Comparison of ENCODE assay signal across 2 cellular contexts in the genomic region with DNA sequence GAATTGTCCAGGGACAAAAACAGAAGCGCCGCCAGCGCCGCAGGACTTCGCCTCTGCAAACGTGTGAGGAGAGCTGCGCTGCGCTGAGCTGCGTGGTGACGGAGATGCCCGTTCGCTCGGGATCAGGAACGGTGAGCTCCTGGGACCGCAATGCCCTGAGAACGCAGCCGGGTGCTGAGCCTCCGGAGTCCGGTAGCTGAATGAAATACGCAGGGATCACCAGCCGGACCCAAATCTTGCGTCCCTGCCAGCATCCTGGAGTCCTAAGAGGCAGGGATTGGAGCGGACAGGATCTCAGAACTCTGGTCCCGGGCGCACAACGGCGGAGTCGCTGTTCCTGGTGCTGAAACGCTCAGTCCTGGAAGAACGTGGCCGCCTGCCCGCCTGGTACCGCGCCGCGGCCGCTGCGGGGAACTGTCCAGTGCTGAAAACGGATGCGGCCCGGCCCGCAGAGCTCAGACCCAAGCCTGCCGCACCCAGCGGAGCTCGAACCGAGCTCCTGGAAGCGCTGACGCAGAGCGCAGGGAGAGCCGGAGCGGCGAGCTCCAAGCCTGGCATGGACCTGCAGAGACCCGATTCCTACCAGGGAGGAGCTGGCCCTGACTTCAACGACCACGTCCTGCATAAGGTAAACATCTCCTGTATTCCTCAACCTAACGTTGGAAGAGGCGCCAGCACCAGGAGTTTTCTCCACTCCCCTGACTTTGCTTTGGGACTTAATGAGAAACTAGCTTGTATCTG.
TF ChIP-seq lines count a peak whose summit lies in the region.

No MANE protein-coding gene starts in this region.

TF ChIP-seq in HEK293, 187 proteins besides CTCF, POLR2A, EP300 and RAD21 (continued from another document and continues in another):
- TF ChIP-seq, protein P1, sequence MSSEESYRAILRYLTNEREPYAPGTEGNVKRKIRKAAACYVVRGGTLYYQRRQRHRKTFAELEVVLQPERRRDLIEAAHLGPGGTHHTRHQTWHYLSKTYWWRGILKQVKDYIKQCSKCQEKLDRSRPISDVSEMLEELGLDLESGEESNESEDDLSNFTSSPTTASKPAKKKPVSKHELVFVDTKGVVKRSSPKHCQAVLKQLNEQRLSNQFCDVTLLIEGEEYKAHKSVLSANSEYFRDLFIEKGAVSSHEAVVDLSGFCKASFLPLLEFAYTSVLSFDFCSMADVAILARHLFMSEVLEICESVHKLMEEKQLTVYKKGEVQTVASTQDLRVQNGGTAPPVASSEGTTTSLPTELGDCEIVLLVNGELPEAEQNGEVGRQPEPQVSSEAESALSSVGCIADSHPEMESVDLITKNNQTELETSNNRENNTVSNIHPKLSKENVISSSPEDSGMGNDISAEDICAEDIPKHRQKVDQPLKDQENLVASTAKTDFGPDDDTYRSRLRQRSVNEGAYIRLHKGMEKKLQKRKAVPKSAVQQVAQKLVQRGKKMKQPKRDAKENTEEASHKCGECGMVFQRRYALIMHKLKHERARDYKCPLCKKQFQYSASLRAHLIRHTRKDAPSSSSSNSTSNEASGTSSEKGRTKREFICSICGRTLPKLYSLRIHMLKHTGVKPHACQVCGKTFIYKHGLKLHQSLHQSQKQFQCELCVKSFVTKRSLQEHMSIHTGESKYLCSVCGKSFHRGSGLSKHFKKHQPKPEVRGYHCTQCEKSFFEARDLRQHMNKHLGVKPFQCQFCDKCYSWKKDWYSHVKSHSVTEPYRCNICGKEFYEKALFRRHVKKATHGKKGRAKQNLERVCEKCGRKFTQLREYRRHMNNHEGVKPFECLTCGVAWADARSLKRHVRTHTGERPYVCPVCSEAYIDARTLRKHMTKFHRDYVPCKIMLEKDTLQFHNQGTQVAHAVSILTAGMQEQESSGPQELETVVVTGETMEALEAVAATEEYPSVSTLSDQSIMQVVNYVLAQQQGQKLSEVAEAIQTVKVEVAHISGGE (tag by site-specific recombination; conservative IDR thresholded peaks at IDR 0.05; ENCODE audit: low read depth), result no peak
- 0 out of 2 replicates have a peak, but pooled peaks have one; percentile 43 for TF ChIP-seq ZNF324 (tag by site-specific recombination; IDR thresholded peaks at IDR 0.05)
- TF ChIP-seq INSM2 (tag by site-specific recombination; IDR thresholded peaks at IDR 0.05), result peak; percentile 53; the same call in 1 of the 2 replicates
- TF ChIP-seq, protein P2, sequence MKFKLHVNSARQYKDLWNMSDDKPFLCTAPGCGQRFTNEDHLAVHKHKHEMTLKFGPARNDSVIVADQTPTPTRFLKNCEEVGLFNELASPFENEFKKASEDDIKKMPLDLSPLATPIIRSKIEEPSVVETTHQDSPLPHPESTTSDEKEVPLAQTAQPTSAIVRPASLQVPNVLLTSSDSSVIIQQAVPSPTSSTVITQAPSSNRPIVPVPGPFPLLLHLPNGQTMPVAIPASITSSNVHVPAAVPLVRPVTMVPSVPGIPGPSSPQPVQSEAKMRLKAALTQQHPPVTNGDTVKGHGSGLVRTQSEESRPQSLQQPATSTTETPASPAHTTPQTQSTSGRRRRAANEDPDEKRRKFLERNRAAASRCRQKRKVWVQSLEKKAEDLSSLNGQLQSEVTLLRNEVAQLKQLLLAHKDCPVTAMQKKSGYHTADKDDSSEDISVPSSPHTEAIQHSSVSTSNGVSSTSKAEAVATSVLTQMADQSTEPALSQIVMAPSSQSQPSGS (tag by site-specific recombination; IDR thresholded peaks at IDR 0.05; ENCODE audit: low read depth), result no peak
- TF ChIP-seq ZIC2 (tag by site-specific recombination; IDR thresholded peaks at IDR 0.05), result no peak; the same call in 1 of the 2 replicates
- TF ChIP-seq, protein P3, sequence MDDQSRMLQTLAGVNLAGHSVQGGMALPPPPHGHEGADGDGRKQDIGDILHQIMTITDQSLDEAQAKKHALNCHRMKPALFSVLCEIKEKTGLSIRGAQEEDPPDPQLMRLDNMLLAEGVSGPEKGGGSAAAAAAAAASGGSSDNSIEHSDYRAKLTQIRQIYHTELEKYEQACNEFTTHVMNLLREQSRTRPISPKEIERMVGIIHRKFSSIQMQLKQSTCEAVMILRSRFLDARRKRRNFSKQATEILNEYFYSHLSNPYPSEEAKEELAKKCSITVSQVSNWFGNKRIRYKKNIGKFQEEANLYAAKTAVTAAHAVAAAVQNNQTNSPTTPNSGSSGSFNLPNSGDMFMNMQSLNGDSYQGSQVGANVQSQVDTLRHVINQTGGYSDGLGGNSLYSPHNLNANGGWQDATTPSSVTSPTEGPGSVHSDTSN (CRISPR knock-in tag; IDR thresholded peaks at IDR 0.05), result peak; percentile 100
- TF ChIP-seq ZNF221 (tag by site-specific recombination; IDR thresholded peaks at IDR 0.05; ENCODE audit: borderline replicate concordance), result no peak
- TF ChIP-seq ZNF629 (tag by site-specific recombination; IDR thresholded peaks at IDR 0.05), result 0 out of 2 replicates have a peak, but pooled peaks have one; percentile 40
- TF ChIP-seq ZNF398 (tag by site-specific recombination; IDR thresholded peaks at IDR 0.05), result no peak
- no peak for TF ChIP-seq ZNF426 (tag by site-specific recombination; IDR thresholded peaks at IDR 0.05)
- TF ChIP-seq ZNF2 (tag by site-specific recombination; IDR thresholded peaks at IDR 0.05), result peak; percentile 72
- TF ChIP-seq ZNF530 (tag by site-specific recombination; IDR thresholded peaks at IDR 0.05; ENCODE audit: low read depth), result no peak
- TF ChIP-seq SP7 (tag by site-specific recombination; IDR thresholded peaks at IDR 0.05), result peak; percentile 32; the same call in 1 of the 2 replicates

TF ChIP-seq in WTC11, 78 proteins besides CTCF, POLR2A, EP300 and RAD21 (continued from another document and continues in another):
- TF ChIP-seq FOXP4 (CRISPR knock-in tag; IDR thresholded peaks at IDR 0.05) (peak; percentile 100), FOXJ3 (CRISPR knock-in tag; IDR thresholded peaks at IDR 0.05; ENCODE audit: borderline replicate concordance) (peak; percentile 96; the same call in 1 of the 2 replicates), GRHL2 (CRISPR knock-in tag; IDR thresholded peaks at IDR 0.05; ENCODE audit: insufficient replicate concordance, severe bottlenecking) (no peak), CREM (CRISPR knock-in tag; IDR thresholded peaks at IDR 0.05) (peak; percentile 97), ZBTB43 (CRISPR knock-in tag; IDR thresholded peaks at IDR 0.05) (peak; percentile 99), ZSCAN18 (CRISPR knock-in tag; IDR thresholded peaks at IDR 0.05) (peak; percentile 96), ZNF138 (CRISPR knock-in tag; conservative IDR thresholded peaks at IDR 0.05) (peak; percentile 99), HMGA2 (CRISPR knock-in tag; IDR thresholded peaks at IDR 0.05) (no peak), IRF2 (CRISPR knock-in tag; IDR thresholded peaks at IDR 0.05; ENCODE audit: borderline replicate concordance, low read depth) (peak; percentile 96; the same call in 1 of the 2 replicates), ELF4 (CRISPR knock-in tag; IDR thresholded peaks at IDR 0.05; ENCODE audit: low read depth) (peak; percentile 100), RELA (CRISPR knock-in tag; IDR thresholded peaks at IDR 0.05; ENCODE audit: borderline replicate concordance) (peak; percentile 100), ARID4B (CRISPR knock-in tag; IDR thresholded peaks at IDR 0.05; ENCODE audit: borderline replicate concordance) (peak; percentile 100), NFATC4 (CRISPR knock-in tag; IDR thresholded peaks at IDR 0.05) (no peak; the same call in 1 of the 2 replicates)
- TF ChIP-seq, protein P2 (CRISPR knock-in tag; IDR thresholded peaks at IDR 0.05; ENCODE audit: borderline replicate concordance, low read depth), result peak; percentile 95
- TF ChIP-seq, protein P4, sequence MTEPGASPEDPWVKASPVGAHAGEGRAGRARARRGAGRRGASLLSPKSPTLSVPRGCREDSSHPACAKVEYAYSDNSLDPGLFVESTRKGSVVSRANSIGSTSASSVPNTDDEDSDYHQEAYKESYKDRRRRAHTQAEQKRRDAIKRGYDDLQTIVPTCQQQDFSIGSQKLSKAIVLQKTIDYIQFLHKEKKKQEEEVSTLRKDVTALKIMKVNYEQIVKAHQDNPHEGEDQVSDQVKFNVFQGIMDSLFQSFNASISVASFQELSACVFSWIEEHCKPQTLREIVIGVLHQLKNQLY (CRISPR knock-in tag; IDR thresholded peaks at IDR 0.05), result peak; percentile 99
- TF ChIP-seq, protein P5, sequence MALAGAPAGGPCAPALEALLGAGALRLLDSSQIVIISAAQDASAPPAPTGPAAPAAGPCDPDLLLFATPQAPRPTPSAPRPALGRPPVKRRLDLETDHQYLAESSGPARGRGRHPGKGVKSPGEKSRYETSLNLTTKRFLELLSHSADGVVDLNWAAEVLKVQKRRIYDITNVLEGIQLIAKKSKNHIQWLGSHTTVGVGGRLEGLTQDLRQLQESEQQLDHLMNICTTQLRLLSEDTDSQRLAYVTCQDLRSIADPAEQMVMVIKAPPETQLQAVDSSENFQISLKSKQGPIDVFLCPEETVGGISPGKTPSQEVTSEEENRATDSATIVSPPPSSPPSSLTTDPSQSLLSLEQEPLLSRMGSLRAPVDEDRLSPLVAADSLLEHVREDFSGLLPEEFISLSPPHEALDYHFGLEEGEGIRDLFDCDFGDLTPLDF (CRISPR knock-in tag; IDR thresholded peaks at IDR 0.05), result peak; percentile 99
- TF ChIP-seq, protein P6, sequence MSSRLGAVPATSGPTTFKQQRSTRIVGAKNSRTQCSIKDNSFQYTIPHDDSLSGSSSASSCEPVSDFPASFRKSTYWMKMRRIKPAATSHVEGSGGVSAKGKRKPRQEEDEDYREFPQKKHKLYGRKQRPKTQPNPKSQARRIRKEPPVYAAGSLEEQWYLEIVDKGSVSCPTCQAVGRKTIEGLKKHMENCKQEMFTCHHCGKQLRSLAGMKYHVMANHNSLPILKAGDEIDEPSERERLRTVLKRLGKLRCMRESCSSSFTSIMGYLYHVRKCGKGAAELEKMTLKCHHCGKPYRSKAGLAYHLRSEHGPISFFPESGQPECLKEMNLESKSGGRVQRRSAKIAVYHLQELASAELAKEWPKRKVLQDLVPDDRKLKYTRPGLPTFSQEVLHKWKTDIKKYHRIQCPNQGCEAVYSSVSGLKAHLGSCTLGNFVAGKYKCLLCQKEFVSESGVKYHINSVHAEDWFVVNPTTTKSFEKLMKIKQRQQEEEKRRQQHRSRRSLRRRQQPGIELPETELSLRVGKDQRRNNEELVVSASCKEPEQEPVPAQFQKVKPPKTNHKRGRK (CRISPR knock-in tag; IDR thresholded peaks at IDR 0.05; ENCODE audit: borderline replicate concordance), result peak; percentile 98
